1 cellular context compared by ENCODE assay signal in genomic region chr16:12609937-12610699, GRCh38.
TF ChIP-seq lines count a peak whose summit lies in the region.

No MANE protein-coding gene starts in this region.

TF ChIP-seq in HepG2, 621 proteins besides CTCF, POLR2A, EP300 and RAD21 (continued from another document and continues in another):
- peak; percentile 72; the same call in 1 of the 2 replicates for TF ChIP-seq HNF1B (CRISPR knock-in tag; IDR thresholded peaks at IDR 0.05)
- no peak for TF ChIP-seq PBX2 (CRISPR knock-in tag; IDR thresholded peaks at IDR 0.05)
- TF ChIP-seq PLSCR1 (CRISPR knock-in tag; IDR thresholded peaks at IDR 0.05; ENCODE audit: borderline replicate concordance), result no peak
- TF ChIP-seq TEF (CRISPR knock-in tag; IDR thresholded peaks at IDR 0.05), result no peak
- no peak for TF ChIP-seq HNF4A (CRISPR knock-in tag; IDR thresholded peaks at IDR 0.05)
- no peak for TF ChIP-seq KDM6A (CRISPR knock-in tag; IDR thresholded peaks at IDR 0.05; ENCODE audit: low read depth)
- no peak for TF ChIP-seq ZNF337 (CRISPR knock-in tag; IDR thresholded peaks at IDR 0.05; ENCODE audit: borderline replicate concordance, low read depth)
- no peak for TF ChIP-seq KIAA2018 (CRISPR knock-in tag; IDR thresholded peaks at IDR 0.05; ENCODE audit: borderline replicate concordance)
- TF ChIP-seq ZNF513 (CRISPR knock-in tag; conservative IDR thresholded peaks at IDR 0.05), result 0 out of 2 replicates have a peak, but pooled peaks have one; percentile 63
- no peak for TF ChIP-seq ZNF101 (CRISPR knock-in tag; IDR thresholded peaks at IDR 0.05; ENCODE audit: borderline replicate concordance, low read depth)
- TF ChIP-seq ZNF83 (CRISPR knock-in tag; IDR thresholded peaks at IDR 0.05; ENCODE audit: borderline replicate concordance), result no peak
- TF ChIP-seq SNRNP70 (IDR thresholded peaks at IDR 0.05; ENCODE audit: low read depth, low read length), result no peak
- no peak for TF ChIP-seq SOX13 (IDR thresholded peaks at IDR 0.05)
- peak in 1 of 2 experiments; percentile 64; a peak in 1 of 4 replicates for TF ChIP-seq SOX13 (CRISPR knock-in tag; conservative IDR thresholded peaks at IDR 0.05 in 1 of 2, IDR thresholded peaks at IDR 0.05 in 1 of 2)
- TF ChIP-seq KDM5A (IDR thresholded peaks at IDR 0.05; ENCODE audit: borderline replicate concordance, low read length), result no peak
- TF ChIP-seq IRF1 (CRISPR knock-in tag; IDR thresholded peaks at IDR 0.05; ENCODE audit: low read depth), result no peak
- no peak; the same call in 1 of the 2 replicates for TF ChIP-seq ZBTB7A (CRISPR knock-in tag; IDR thresholded peaks at IDR 0.05)
- TF ChIP-seq SKI (IDR thresholded peaks at IDR 0.05; ENCODE audit: partially characterized antibody), result no peak
- TF ChIP-seq ATAD3A (CRISPR knock-in tag; IDR thresholded peaks at IDR 0.05), result no peak
- TF ChIP-seq ZNF580 (CRISPR knock-in tag; IDR thresholded peaks at IDR 0.05; ENCODE audit: borderline replicate concordance, low read depth), result no peak
- TF ChIP-seq ZBTB7B (CRISPR knock-in tag; IDR thresholded peaks at IDR 0.05), result no peak
- peak; percentile 60; the same call in 1 of the 2 replicates for TF ChIP-seq ZNF350 (CRISPR knock-in tag; IDR thresholded peaks at IDR 0.05; ENCODE audit: borderline replicate concordance, low read depth)
- TF ChIP-seq ZNF607 (CRISPR knock-in tag; IDR thresholded peaks at IDR 0.05; ENCODE audit: borderline replicate concordance), result no peak
- TF ChIP-seq NCOA2 (CRISPR knock-in tag; IDR thresholded peaks at IDR 0.05), result peak; percentile 40; the same call in 1 of the 2 replicates
- TF ChIP-seq HES4 (CRISPR knock-in tag; IDR thresholded peaks at IDR 0.05; ENCODE audit: borderline replicate concordance), result no peak
- no peak for TF ChIP-seq HBP1 (CRISPR knock-in tag; IDR thresholded peaks at IDR 0.05; ENCODE audit: low read depth)
- no peak for TF ChIP-seq RFX5 (IDR thresholded peaks at IDR 0.05; ENCODE audit: low read depth, low read length)
- no peak for TF ChIP-seq ZNF556 (CRISPR knock-in tag; IDR thresholded peaks at IDR 0.05; ENCODE audit: borderline replicate concordance)
- TF ChIP-seq ZSCAN22 (CRISPR knock-in tag; IDR thresholded peaks at IDR 0.05), result no peak
- no peak for TF ChIP-seq CHD4 (IDR thresholded peaks at IDR 0.05; ENCODE audit: borderline replicate concordance, low read length)
- TF ChIP-seq MAF1 (CRISPR knock-in tag; IDR thresholded peaks at IDR 0.05; ENCODE audit: borderline replicate concordance), result no peak
- no peak for TF ChIP-seq KDM4B (CRISPR knock-in tag; IDR thresholded peaks at IDR 0.05)
- no peak for TF ChIP-seq JUN (CRISPR knock-in tag; IDR thresholded peaks at IDR 0.05)
- no peak for TF ChIP-seq GPN1 (CRISPR knock-in tag; IDR thresholded peaks at IDR 0.05; ENCODE audit: borderline replicate concordance)
- no peak for TF ChIP-seq ZNF143 (CRISPR knock-in tag; IDR thresholded peaks at IDR 0.05)
- TF ChIP-seq MXI1 (IDR thresholded peaks at IDR 0.05; ENCODE audit: borderline replicate concordance, low read depth, low read length), result no peak
- TF ChIP-seq SSRP1 (CRISPR knock-in tag; IDR thresholded peaks at IDR 0.05), result peak; percentile 27; the same call in 1 of the 2 replicates
- no peak for TF ChIP-seq ZNF572 (CRISPR knock-in tag; IDR thresholded peaks at IDR 0.05)
- no peak for TF ChIP-seq SMARCE1 (IDR thresholded peaks at IDR 0.05; ENCODE audit: borderline replicate concordance)
- TF ChIP-seq ZNF550 (CRISPR knock-in tag; IDR thresholded peaks at IDR 0.05; ENCODE audit: borderline replicate concordance), result no peak
- TF ChIP-seq PCBP2 (optimal IDR thresholded peaks at IDR 0.05; ENCODE audit: low read depth, low read length, poor library complexity, severe bottlenecking), result no peak
- no peak for TF ChIP-seq ZNF414 (CRISPR knock-in tag; IDR thresholded peaks at IDR 0.05)
- TF ChIP-seq ZBTB44 (CRISPR knock-in tag; IDR thresholded peaks at IDR 0.05), result no peak
- no peak for TF ChIP-seq ZNF329 (CRISPR knock-in tag; IDR thresholded peaks at IDR 0.05; ENCODE audit: low read depth)
